9 cellular contexts compared by ENCODE assay signal in genomic region chr6:44003345-44004061, GRCh38.
DNase-seq lines count a peak whose midpoint lies in the region; ATAC-seq and TF ChIP-seq lines count a peak whose summit lies in the region.
"Had no signal": no experiment of that assay in that cellular context is flagged by ENCODE, and none has a peak within 500 bp of the region (broad histone marks: within the 10 kb centered on the region; RNA-seq: fewer than 3 reads in every experiment).

No MANE protein-coding gene starts in this region.

- TF ChIP-seq CTCF in GM23338 (conservative IDR thresholded peaks at IDR 0.05; ENCODE audit: low read depth in 2 of 2) (0 out of 4 replicates have a peak, but pooled peaks of 1 of the 2 experiments have one; percentile 2), mammary epithelial cell (conservative IDR thresholded peaks at IDR 0.05 in 1 of 2, IDR thresholded peaks at IDR 0.05 in 1 of 2; ENCODE audit: extremely low read depth in 1 of 2, insufficient read depth in 1 of 2, low read depth in 1 of 2, low read length in 2 of 2) (no peak), neural cell (IDR thresholded peaks at IDR 0.05; ENCODE audit: poor library complexity, severe bottlenecking) (no peak), foreskin fibroblast (IDR thresholded peaks at IDR 0.05; ENCODE audit: low read depth, low read length) (no peak)

- H3K27ac ChIP-seq in GM23338 (ENCODE audit: low read depth) (no peak overlapping the region), mammary epithelial cell (ENCODE audit: insufficient read depth, low read depth, low read length) (no peak overlapping the region), neural cell (ENCODE audit: low read length) (no peak overlapping the region)
- H3K27ac ChIP-seq: 22Rv1 had no signal

- no peak overlapping the region for H3K27ac Mint-ChIP-seq in GM23338

- intact Hi-C loops in mammary epithelial cell (cut with micrococcal nuclease) = loop anchor here (2.0 kb wide), 1 partner anchor 235 kb away; no protein-coding TSS in a partner anchor

- in situ Hi-C loops in mammary epithelial cell (cut with MboI; ENCODE audit: low sequenced_read_pairs in 2 of 2) = no loop called here

- H3K4me2 ChIP-seq in GM23338 (peak overlapping the region; percentile 86), mammary epithelial cell (ENCODE audit: insufficient read depth, low read depth, low read length) (peak overlapping the region; percentile 81), neural cell (ENCODE audit: low read length) (no peak overlapping the region)

- H3K4me3 Mint-ChIP-seq in GM23338 = peak overlapping the region; percentile 70

- no peak for TF ChIP-seq EP300 in neural cell (conservative IDR thresholded peaks at IDR 0.05; ENCODE audit: poor library complexity, severe bottlenecking)

- peaks cover 71% of the 10 kb centered on the region for H3K4me1 Mint-ChIP-seq in GM23338

- peaks cover 29% of the 10 kb centered on the region for H3K27me3 Mint-ChIP-seq in GM23338 (ENCODE audit: insufficient read depth, low read depth, poor library complexity)

- DNase-seq in DMS 273 (lab: John Stamatoyannopoulos, UW; ENCODE audit: unreplicated experiment) = peak; percentile 48
- no peak for DNase-seq in DMS 273 treated with DMSO at 0.1 percent for 48 hours (lab: John Stamatoyannopoulos, UW)
- peak; percentile 64 for DNase-seq in GM23338 (ENCODE audit: low spot score)
- no peak for DNase-seq in mammary epithelial cell
- no peak for DNase-seq in activated CD4-positive, CD25-positive, alpha-beta regulatory T cell (lab: John Stamatoyannopoulos, UW)
- no peak for DNase-seq in foreskin fibroblast

- peak; percentile 4 for ATAC-seq in GM23338
- ATAC-seq in HG03097 (IDR thresholded peaks at IDR 0.05; ENCODE audit: low FRiP score, unreplicated experiment) = no peak

- TF ChIP-seq RAD21 in neural cell (conservative IDR thresholded peaks at IDR 0.05) = no peak

- H3K9me3 Mint-ChIP-seq in GM23338 = peaks cover 6% of the 10 kb centered on the region

- BruUV-seq in mammary epithelial cell (replicated peaks; lab: Mats Ljungman, UMichigan) = TSS peak; percentile 69

- H3F3A ChIP-seq in GM23338 (replicated peaks; ENCODE audit: low read depth) (peaks cover 15% of the 10 kb centered on the region), neural cell (ENCODE audit: insufficient read depth, low read length, poor library complexity, severe bottlenecking) (no peaks in the 10 kb centered on the region)

- H3K9me3 ChIP-seq in mammary epithelial cell (replicated peaks; ENCODE audit: insufficient read depth, low read length) = no peaks in the 10 kb centered on the region
- H3K9me3 ChIP-seq in neural cell (ENCODE audit: low read length) = no peaks in the 10 kb centered on the region

- H3K9me2 ChIP-seq in GM23338 (ENCODE audit: insufficient read depth) (no peaks in the 10 kb centered on the region), neural cell (ENCODE audit: insufficient read depth, low read length) (no peaks in the 10 kb centered on the region)

- H3K4me3 ChIP-seq in GM23338 (peak overlapping the region; percentile 74), mammary epithelial cell (replicated peaks in 1 of 3; ENCODE audit: insufficient read depth in 1 of 3, low read depth in 2 of 3, low read length in 3 of 3) (no peak overlapping the region), neural cell (ENCODE audit: low read length) (peak overlapping the region; percentile 68), foreskin fibroblast (ENCODE audit: low read depth in 1 of 2, low read length in 2 of 2) (no peak overlapping the region)

- H3K9ac ChIP-seq in mammary epithelial cell (ENCODE audit: insufficient read depth, low read length) = no peak overlapping the region
- H3K9ac ChIP-seq in neural cell (ENCODE audit: low read length) = no peak overlapping the region

- WGBS in mammary epithelial cell (ENCODE audit: low coverage, missing lambda C conversion rate) = 98% methylated on average over 17 of the region's 22 CpGs

- H3K4me1 ChIP-seq in GM23338 (ENCODE audit: insufficient read depth) = peaks cover 56% of the 10 kb centered on the region
- peaks cover 12% of the 10 kb centered on the region for H3K4me1 ChIP-seq in mammary epithelial cell (ENCODE audit: insufficient read depth, low read length)

- H3K36me3 Mint-ChIP-seq in GM23338 (ENCODE audit: low read depth) = peaks cover 5% of the 10 kb centered on the region; the same call in 1 of the 3 replicates

- H3K27me3 ChIP-seq in GM23338 (ENCODE audit: insufficient read depth) = peaks cover 30% of the 10 kb centered on the region
- no peaks in the 10 kb centered on the region for H3K27me3 ChIP-seq in mammary epithelial cell (ENCODE audit: insufficient read depth, low read length)
- no peaks in the 10 kb centered on the region for H3K27me3 ChIP-seq in neural cell (ENCODE audit: insufficient read depth, low read depth, low read length)

- H3K79me2 ChIP-seq in GM23338 (replicated peaks; ENCODE audit: insufficient read depth) (no peaks in the 10 kb centered on the region), mammary epithelial cell (ENCODE audit: insufficient read depth, low read length) (no peaks in the 10 kb centered on the region), neural cell (replicated peaks; ENCODE audit: insufficient read depth, low read length) (no peaks in the 10 kb centered on the region)

- H4K20me1 ChIP-seq in GM23338 (replicated peaks; ENCODE audit: insufficient read depth) (no peaks in the 10 kb centered on the region), mammary epithelial cell (ENCODE audit: insufficient read depth, low read length) (no peaks in the 10 kb centered on the region), neural cell (ENCODE audit: insufficient read depth) (no peaks in the 10 kb centered on the region)

- peak overlapping the region; percentile 93 for H2AFZ ChIP-seq in GM23338
- H2AFZ ChIP-seq in mammary epithelial cell (ENCODE audit: low read depth, low read length) = peak overlapping the region; percentile 85
- H2AFZ ChIP-seq in neural cell (ENCODE audit: low read depth, low read length) = no peak overlapping the region

- H3K36me3 ChIP-seq in GM23338 (ENCODE audit: insufficient read depth) (no peaks in the 10 kb centered on the region), mammary epithelial cell (ENCODE audit: insufficient read depth, low read length) (no peaks in the 10 kb centered on the region), neural cell (ENCODE audit: insufficient read depth, low read length) (no peaks in the 10 kb centered on the region)

- dilution Hi-C loops in mammary epithelial cell (cut with HindIII; ENCODE audit: low sequenced_read_pairs) = no loop called here

- CTCF ChIA-PET in mammary epithelial cell (lab: Charles Lee; ENCODE audit: low non-redundant PET) = no interaction called here

TF ChIP-seq in GM23338, 12 proteins besides CTCF, POLR2A, EP300 and RAD21:
- no peak for TF ChIP-seq EZH2 (IDR thresholded peaks at IDR 0.05; ENCODE audit: low read depth, unreplicated experiment)
- no peak for TF ChIP-seq ZNF114 (CRISPR knock-in tag; IDR thresholded peaks at IDR 0.05)
- no peak for TF ChIP-seq STAT1 (IDR thresholded peaks at IDR 0.05; ENCODE audit: unreplicated experiment)
- no peak for TF ChIP-seq POLR2AphosphoS5 (IDR thresholded peaks at IDR 0.05; ENCODE audit: low read depth)
- no peak for TF ChIP-seq NANOG (IDR thresholded peaks at IDR 0.05; ENCODE audit: borderline replicate concordance)
- no peak for TF ChIP-seq ZNF331 (CRISPR knock-in tag; IDR thresholded peaks at IDR 0.05; ENCODE audit: low read depth)

TF ChIP-seq in neural cell, 6 proteins besides CTCF, POLR2A, EP300 and RAD21:
- TF ChIP-seq SMC3 (conservative IDR thresholded peaks at IDR 0.05; ENCODE audit: poor library complexity) = no peak
- no peak for TF ChIP-seq TAF1 (IDR thresholded peaks at IDR 0.05; ENCODE audit: low read depth)

Comparison
In these comparisons a context has a peak if more than half of its experiments do, and no peak if none do; other contexts are left out.
1. DNase-seq: peak in DMS 273 (single experiment) and GM23338 (single experiment); none in DMS 273 treated with DMSO at 0.1 percent for 48 hours (single experiment), mammary epithelial cell (single experiment), activated CD4-positive, CD25-positive, alpha-beta regulatory T cell (0 of 4) and foreskin fibroblast (0 of 2).
2. H3K4me3 ChIP-seq: peak in GM23338 (single experiment) and neural cell (single experiment); none in mammary epithelial cell (0 of 3) and foreskin fibroblast (0 of 2).